Comparison of ENCODE assay signal across 9 cellular contexts in the genomic region with DNA sequence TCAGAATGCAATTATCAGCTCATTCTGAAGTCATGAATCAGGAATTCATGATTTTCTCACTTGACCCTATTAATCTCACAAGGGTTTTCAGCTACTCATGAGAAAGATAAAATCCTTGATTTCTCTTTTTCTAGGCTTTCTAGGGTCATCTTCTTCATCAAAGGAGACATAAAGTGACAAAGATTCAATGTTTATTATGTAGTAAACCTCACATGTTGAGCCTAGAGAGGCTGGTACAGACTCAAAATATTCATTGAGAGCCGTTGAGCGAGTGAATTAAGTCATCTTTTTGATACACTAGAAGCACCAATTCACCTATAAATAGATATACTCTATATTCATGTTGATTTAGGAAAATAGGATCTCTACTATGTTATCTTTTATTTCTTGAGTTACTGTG.
DNase-seq lines count a peak whose midpoint lies in the region; TF ChIP-seq lines count a peak whose summit lies in the region.
"Had no signal": no experiment of that assay in that cellular context is flagged by ENCODE, and none has a peak within 500 bp of the region (broad histone marks: within the 10 kb centered on the region; RNA-seq: fewer than 3 reads in every experiment).

No MANE protein-coding gene starts in this region.

- intact Hi-C loops in activated CD4-positive, alpha-beta T cell treated with anti-CD3 and anti-CD28 coated beads, Interleukin-2, amount 10 ng/mL, durations not matched to agents 24 days and 14 days (cut with micrococcal nuclease) = loop anchor here (1.0 to 2.0 kb wide), 6 partner anchors 94 to 454 kb away; no protein-coding TSS in a partner anchor
- intact Hi-C loops in esophagus muscularis mucosa (cut with DNase I) = loop anchor here (2.0 to 10.0 kb wide), 2 partner anchors 164 to 332 kb away; a partner anchor contains a TSS

- H3K36me3 ChIP-seq in SU-DHL-6 (ENCODE audit: low read length) = no peaks in the 10 kb centered on the region
- peaks cover 0 to 39% (median 5%) of the 10 kb centered on the region in 4 donors for H3K36me3 ChIP-seq in esophagus muscularis mucosa
- H3K36me3 ChIP-seq in smooth muscle cell (ENCODE audit: low read depth) = peaks cover 7% of the 10 kb centered on the region
- H3K36me3 ChIP-seq: neutrophil had no signal

- H3K9ac ChIP-seq in SU-DHL-6 (ENCODE audit: low read length) (no peak overlapping the region), smooth muscle cell (ENCODE audit: low read depth) (no peak overlapping the region)

- H3K27me3 Mint-ChIP-seq in activated CD4-positive, alpha-beta T cell treated with anti-CD3 and anti-CD28 coated beads, Interleukin-2, amount 10 ng/mL, durations not matched to agents 24 days and 14 days = no peaks in the 10 kb centered on the region

- no peaks in the 10 kb centered on the region for H4K20me1 ChIP-seq in SU-DHL-6 (ENCODE audit: low read depth, low read length)
- H4K20me1 ChIP-seq in smooth muscle cell (ENCODE audit: low read depth) = no peaks in the 10 kb centered on the region

- WGBS in esophagus muscularis mucosa = 96% methylated on average over 2 of the region's 2 CpGs
- WGBS in smooth muscle cell (ENCODE audit: low lambda C conversion rate) = 96% methylated on average over 2 of the region's 2 CpGs

- no peaks in the 10 kb centered on the region for H3K27me3 ChIP-seq in SU-DHL-6 (ENCODE audit: low read length)
- no peaks in the 10 kb centered on the region for H3K27me3 ChIP-seq in esophagus muscularis mucosa
- H3K27me3 ChIP-seq in smooth muscle cell (ENCODE audit: low read depth) = no peaks in the 10 kb centered on the region
- H3K27me3 ChIP-seq: neutrophil had no signal

- DNase-seq in activated CD4-positive, alpha-beta T cell treated with anti-CD3 and anti-CD28 coated beads, Interleukin-2, amount 10 ng/mL, durations not matched to agents 24 days and 14 days = no peak
- no peak for DNase-seq in activated CD4-positive, alpha-beta T cell treated with anti-CD3 and anti-CD28 coated beads, Interleukin-2, amount 50 U/mL, for 1 hour
- DNase-seq in esophagus muscularis mucosa (ENCODE audit: extremely low spot score) (no peak), smooth muscle cell (lab: John Stamatoyannopoulos, UW; ENCODE audit: unreplicated experiment) (no peak), DMS79 treated with DMSO at 0.1 percent for 48 hours (lab: John Stamatoyannopoulos, UW) (no peak), DMS53 treated with DMSO at 0.1 percent for 48 hours (lab: John Stamatoyannopoulos, UW; ENCODE audit: unreplicated experiment) (no peak), NCI-H187 (lab: John Stamatoyannopoulos, UW) (no peak)

- no peaks in the 10 kb centered on the region for H3K9me2 ChIP-seq in SU-DHL-6 (replicated peaks; ENCODE audit: insufficient read depth, low read length)

- H3K4me1 ChIP-seq in esophagus muscularis mucosa (peaks cover 28 to 32% (median 32%) of the 10 kb centered on the region in 4 donors), smooth muscle cell (ENCODE audit: low read depth) (peaks cover 20% of the 10 kb centered on the region)

- H3K9me3 Mint-ChIP-seq in activated CD4-positive, alpha-beta T cell treated with anti-CD3 and anti-CD28 coated beads, Interleukin-2, amount 10 ng/mL, durations not matched to agents 24 days and 14 days = no peaks in the 10 kb centered on the region

- peaks cover 63% of the 10 kb centered on the region for H3K4me1 Mint-ChIP-seq in activated CD4-positive, alpha-beta T cell treated with anti-CD3 and anti-CD28 coated beads, Interleukin-2, amount 10 ng/mL, durations not matched to agents 24 days and 14 days

- no peak for TF ChIP-seq POLR2A in esophagus muscularis mucosa (IDR thresholded peaks at IDR 0.05; ENCODE audit: low read depth)

- H3K36me3 Mint-ChIP-seq in activated CD4-positive, alpha-beta T cell treated with anti-CD3 and anti-CD28 coated beads, Interleukin-2, amount 10 ng/mL, durations not matched to agents 24 days and 14 days (ENCODE audit: low read depth) = peaks cover 75% of the 10 kb centered on the region

- H3K4me2 ChIP-seq in SU-DHL-6 (ENCODE audit: low read depth, low read length, poor library complexity, severe bottlenecking) (peak overlapping the region; percentile 39), smooth muscle cell (peak overlapping the region; percentile 76)

- H3K27ac ChIP-seq in SU-DHL-6 (ENCODE audit: low read depth, low read length) (no peak overlapping the region), esophagus muscularis mucosa (replicated peaks in 1 of 4) (peak overlapping the region; percentile 4 to 42 (median 20)), smooth muscle cell (ENCODE audit: low read depth) (no peak overlapping the region)
- H3K27ac ChIP-seq: neutrophil had no signal

- H3K79me2 ChIP-seq in SU-DHL-6 (ENCODE audit: insufficient read depth, low read length) = no peaks in the 10 kb centered on the region
- no peaks in the 10 kb centered on the region for H3K79me2 ChIP-seq in smooth muscle cell (ENCODE audit: low read depth)

- H3K4me3 Mint-ChIP-seq in activated CD4-positive, alpha-beta T cell treated with anti-CD3 and anti-CD28 coated beads, Interleukin-2, amount 10 ng/mL, durations not matched to agents 24 days and 14 days = no peak overlapping the region

- H3K9me3 ChIP-seq in SU-DHL-6 (ENCODE audit: insufficient read depth, low read length) (no peaks in the 10 kb centered on the region), esophagus muscularis mucosa (no peaks in the 10 kb centered on the region), smooth muscle cell (replicated peaks; ENCODE audit: low read depth) (no peaks in the 10 kb centered on the region)
- H3K9me3 ChIP-seq: neutrophil had no signal

- TF ChIP-seq CTCF in SU-DHL-6 (IDR thresholded peaks at IDR 0.05; ENCODE audit: insufficient read depth, low read length, poor library complexity, severe bottlenecking) (no peak), esophagus muscularis mucosa (IDR thresholded peaks at IDR 0.05) (no peak), smooth muscle cell (IDR thresholded peaks at IDR 0.05; ENCODE audit: borderline replicate concordance, insufficient read depth, poor library complexity, severe bottlenecking) (no peak)

- H2AFZ ChIP-seq in SU-DHL-6 (ENCODE audit: low read depth, low read length, severe bottlenecking) = peak overlapping the region; percentile 84
- no peak overlapping the region for H2AFZ ChIP-seq in smooth muscle cell (ENCODE audit: low read depth)

- no peaks in the 10 kb centered on the region for H3F3A ChIP-seq in SU-DHL-6 (ENCODE audit: insufficient read depth)
- no peaks in the 10 kb centered on the region for H3F3A ChIP-seq in smooth muscle cell (ENCODE audit: low read depth)

- no peak overlapping the region for H3K4me3 ChIP-seq in SU-DHL-6 (ENCODE audit: insufficient read depth, low read length, poor library complexity, severe bottlenecking)
- no peak overlapping the region for H3K4me3 ChIP-seq in esophagus muscularis mucosa
- peak overlapping the region; percentile 25 for H3K4me3 ChIP-seq in smooth muscle cell

- peak overlapping the region; percentile 59 for H3K27ac Mint-ChIP-seq in activated CD4-positive, alpha-beta T cell treated with anti-CD3 and anti-CD28 coated beads, Interleukin-2, amount 10 ng/mL, durations not matched to agents 24 days and 14 days

- no peak for TF ChIP-seq EP300 in esophagus muscularis mucosa (IDR thresholded peaks at IDR 0.05)

Comparison
In these comparisons a context has a peak if more than half of its experiments do, and no peak if none do; other contexts are left out.
1. H3K27ac ChIP-seq: peak in esophagus muscularis mucosa (4 of 4); none in SU-DHL-6 (single experiment) and smooth muscle cell (single experiment).